In genomic region chr13:52348983-52349780, GRCh38 we compare ENCODE assay signal across 8 cellular contexts. TPM values are rescaled to one million over a fixed set of nuclear protein-coding genes. Genes with fewer than 3 reads are reported as not detected.
DNase-seq lines count a peak whose midpoint lies in the region; FAIRE-seq and TF ChIP-seq lines count a peak whose summit lies in the region.

No MANE protein-coding gene starts in this region.

- no peak for TF ChIP-seq CTCF in epithelial cell of esophagus (IDR thresholded peaks at IDR 0.05; ENCODE audit: insufficient read depth, low read depth, low read length, missing control alignments)

- no peak overlapping the region for H3K4me3 ChIP-seq in epithelial cell of esophagus (ENCODE audit: low read length)

- no peak for FAIRE-seq in HTR-8/SVneo (lab: Jason Lieb, UNC)
- no peak for FAIRE-seq in frontal cortex (lab: Jason Lieb, UNC)

- DNase-seq in activated CD4-positive, alpha-beta T cell treated with anti-CD3 and anti-CD28 coated beads for 48 hours, result peak; percentile 40
- DNase-seq in activated CD4-positive, alpha-beta T cell treated with anti-CD3 and anti-CD28 coated beads for 1 hour, result no peak
- DNase-seq in HTR-8/SVneo (ENCODE audit: insufficient read length, low spot score), result peak; percentile 48
- DNase-seq in epithelial cell of esophagus (ENCODE audit: low read depth), result peak; percentile 98
- DNase-seq in stimulated activated CD4-positive, alpha-beta T cell treated with anti-CD3 and anti-CD28 coated beads, Interleukin-2, amount 100 ng/mL, for 4 hours (ENCODE audit: low read depth), result peak; percentile 1
- DNase-seq in inferior parietal cortex (ENCODE audit: extremely low spot score), result no peak
- DNase-seq in NCI-H1092 treated with DMSO at 0.1 percent for 48 hours (lab: John Stamatoyannopoulos, UW), result no peak
- no peak for DNase-seq in frontal cortex (ENCODE audit: low spot score in 2 of 2)

RNA-seq across cellular contexts. Expression of gene THSD1, which starts 56.8 kb away (rescaled TPM):
- 12.2 TPM for total RNA-seq in frontal cortex

Comparison
In these comparisons a context has a peak if more than half of its experiments do, and no peak if none do; other contexts are left out.
1. DNase-seq: peak in activated CD4-positive, alpha-beta T cell treated with anti-CD3 and anti-CD28 coated beads for 48 hours (single experiment), HTR-8/SVneo (single experiment), epithelial cell of esophagus (single experiment) and stimulated activated CD4-positive, alpha-beta T cell treated with anti-CD3 and anti-CD28 coated beads, Interleukin-2, amount 100 ng/mL, for 4 hours (single experiment); none in activated CD4-positive, alpha-beta T cell treated with anti-CD3 and anti-CD28 coated beads for 1 hour (single experiment), inferior parietal cortex (single experiment), NCI-H1092 treated with DMSO at 0.1 percent for 48 hours (single experiment) and frontal cortex (0 of 2).